Comparison of ENCODE assay signal across 18 cellular contexts in the genomic region with DNA sequence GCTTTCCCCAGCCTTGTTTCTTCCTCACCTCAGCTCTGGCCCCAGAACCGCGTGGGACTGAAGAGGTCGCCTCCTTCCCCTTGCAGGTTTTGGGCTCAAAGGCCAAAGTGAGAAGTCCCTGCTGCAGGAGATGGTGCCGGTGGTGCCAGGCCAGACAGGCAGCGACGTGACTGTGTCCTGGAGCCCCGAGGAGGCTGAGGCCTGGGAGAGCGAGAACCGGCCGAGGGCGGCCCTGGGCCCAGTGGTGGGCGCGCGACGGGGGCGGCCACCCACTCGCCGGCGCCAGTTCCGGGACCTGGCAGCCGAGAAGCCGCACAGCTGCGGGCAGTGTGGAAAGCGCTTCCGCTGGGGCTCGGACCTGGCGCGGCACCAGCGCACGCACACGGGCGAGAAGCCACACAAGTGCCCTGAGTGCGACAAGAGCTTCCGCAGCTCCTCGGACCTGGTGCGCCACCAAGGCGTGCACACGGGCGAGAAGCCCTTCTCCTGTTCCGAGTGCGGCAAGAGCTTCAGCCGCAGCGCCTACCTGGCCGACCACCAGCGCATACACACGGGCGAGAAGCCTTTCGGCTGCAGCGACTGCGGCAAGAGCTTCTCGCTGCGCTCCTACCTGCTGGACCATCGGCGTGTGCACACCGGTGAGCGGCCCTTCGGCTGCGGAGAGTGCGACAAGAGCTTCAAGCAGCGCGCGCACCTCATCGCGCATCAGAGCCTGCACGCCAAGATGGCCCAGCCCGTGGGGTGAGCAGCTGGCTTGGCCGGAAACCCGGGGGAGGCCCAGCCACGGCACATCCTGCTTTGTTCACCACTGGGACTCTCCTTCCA. TPM values are rescaled to one million over a fixed set of nuclear protein-coding genes. Genes with fewer than 3 reads are reported as not detected.
A peak's percentile ranks its signal among the peaks of the same experiment; 100 is the strongest.
DNase-seq lines count a peak whose midpoint lies in the region; ATAC-seq, FAIRE-seq and TF ChIP-seq lines count a peak whose summit lies in the region.
"Had no signal": no experiment of that assay in that cellular context is flagged by ENCODE, and none has a peak within 500 bp of the region (broad histone marks: within the 10 kb centered on the region; RNA-seq: fewer than 3 reads in every experiment).

No MANE protein-coding gene starts in this region.

- H3K27ac ChIP-seq in H9 (ENCODE audit: insufficient read length, low read depth, low read length) (no peak overlapping the region), K562 (ENCODE audit: extremely low read depth, low read depth, low read length) (no peak overlapping the region), osteoblast (ENCODE audit: low read depth, low read length) (no peak overlapping the region)
- H3K27ac ChIP-seq: A549, C4-2B had no signal

- no peak for TF ChIP-seq RAD21 in K562 (CRISPR knock-in tag; conservative IDR thresholded peaks at IDR 0.05 in 1 of 2, IDR thresholded peaks at IDR 0.05 in 1 of 2)

- H4K20me1 ChIP-seq in H9 (ENCODE audit: control insufficient read depth, insufficient read depth, insufficient read length) (no peaks in the 10 kb centered on the region), K562 (replicated peaks; ENCODE audit: control insufficient read depth, insufficient read depth, low read length) (no peaks in the 10 kb centered on the region), osteoblast (ENCODE audit: insufficient read depth, low read length) (no peaks in the 10 kb centered on the region)

- H2BK15ac ChIP-seq in H9 (ENCODE audit: low read depth, low read length), result no peak overlapping the region

- no peak overlapping the region for H3T11ph ChIP-seq in H9 (ENCODE audit: low read length)

- H3K9ac ChIP-seq in H9 (ENCODE audit: extremely low read depth, insufficient read length, low read length) (no peak overlapping the region), K562 (ENCODE audit: insufficient read depth in 1 of 2, low read depth in 2 of 2, low read length in 2 of 2) (no peak overlapping the region)

- no TSS peak for BruUV-seq in K562 (replicated peaks; lab: Mats Ljungman, UMichigan)

- H2BK12ac ChIP-seq in H9 (ENCODE audit: insufficient read length, low read depth, low read length), result no peak overlapping the region

- POLR2A ChIA-PET in K562 (lab: Yijun Ruan, JAX), result interaction anchor here (0.6 to 2.6 kb wide), 3 partner anchors 9 to 713 kb away, joined by 3 to 17 read pairs (median 7); no protein-coding TSS in a partner anchor

- CTCF ChIA-PET in K562 (lab: Yijun Ruan, JAX; ENCODE audit: low intra/inter-chr PET ratio), result no interaction called here

- H3K4me3 ChIP-seq in K562, result no peak overlapping the region
- H3K4me3 ChIP-seq in osteoblast (ENCODE audit: insufficient read depth, low read length), result no peak overlapping the region
- H3K4me3 ChIP-seq: A549, GM12878, GM23338 had no signal

- H3K27ac Mint-ChIP-seq in H9, result no peak overlapping the region; a peak in 1 of 7 replicates
- no peak overlapping the region for H3K27ac Mint-ChIP-seq in stimulated activated memory B cell treated with anti-CD40 and anti-IgM and Interleukin-4, amounts not matched to agents 10 μg/mL and 1 μg/mL and 100 μg/mL, for 72 hours
- H3K27ac Mint-ChIP-seq: GM23338 had no signal

- in situ Hi-C loops in K562 (cut with MboI), result no loop called here

- no peak for FAIRE-seq in K562 (lab: Jason Lieb, UNC)
- FAIRE-seq: A549, GM12878 had no signal

- no peaks in the 10 kb centered on the region for H3K9me3 ChIP-seq in H9 (ENCODE audit: control insufficient read depth, low read depth, low read length)
- H3K9me3 ChIP-seq in K562 (replicated peaks; ENCODE audit: control insufficient read depth, insufficient read depth, low read depth, low read length), result no peaks in the 10 kb centered on the region
- H3K9me3 ChIP-seq in osteoblast (ENCODE audit: low read depth, low read length), result no peaks in the 10 kb centered on the region
- H3K9me3 ChIP-seq: A549, BE2C had no signal

- no peaks in the 10 kb centered on the region for H3K23me2 ChIP-seq in H9 (ENCODE audit: insufficient read length, low read depth, low read length, poor library complexity, severe bottlenecking)

- no peak overlapping the region for H3K14ac ChIP-seq in H9 (ENCODE audit: insufficient read depth, low read length)

- H3K9me3 Mint-ChIP-seq in H9, result no peaks in the 10 kb centered on the region
- H3K9me3 Mint-ChIP-seq in stimulated activated memory B cell treated with anti-CD40 and anti-IgM and Interleukin-4, amounts not matched to agents 10 μg/mL and 1 μg/mL and 100 μg/mL, for 72 hours, result no peaks in the 10 kb centered on the region
- H3K9me3 Mint-ChIP-seq: CD4-positive, alpha-beta memory T cell had no signal

- H3K79me2 ChIP-seq in H9 (ENCODE audit: insufficient read depth, low read length), result no peaks in the 10 kb centered on the region
- peaks cover 4% of the 10 kb centered on the region for H3K79me2 ChIP-seq in K562 (ENCODE audit: control insufficient read depth, insufficient read depth, low read length)
- peaks cover 11% of the 10 kb centered on the region for H3K79me2 ChIP-seq in osteoblast (ENCODE audit: insufficient read depth, low read length)

- H3K4me2 ChIP-seq in H9 (ENCODE audit: insufficient read depth, insufficient read length, low read length) (no peak overlapping the region), K562 (ENCODE audit: insufficient read depth, low read length) (no peak overlapping the region), osteoblast (ENCODE audit: insufficient read depth, low read length) (no peak overlapping the region)
- H3K4me2 ChIP-seq: A549, GM23338 had no signal

- TF ChIP-seq CTCF in H9 (conservative IDR thresholded peaks at IDR 0.05) (no peak), K562 (IDR thresholded peaks at IDR 0.05 in 2 of 3, conservative IDR thresholded peaks at IDR 0.05 in 1 of 3; ENCODE audit: insufficient read depth in 2 of 3, low read depth in 1 of 3, low read length in 3 of 3) (no peak), osteoblast (IDR thresholded peaks at IDR 0.05; ENCODE audit: extremely low read depth, low read depth, low read length) (no peak)

- H4K8ac ChIP-seq in H9 (replicated peaks; ENCODE audit: insufficient read length, low read depth, low read length), result no peak overlapping the region

- intact Hi-C loops in K562 (cut with micrococcal nuclease), result no loop called here

- peaks cover 21% of the 10 kb centered on the region; the same call in 1 of the 3 replicates for H3K36me3 ChIP-seq in K562 (ENCODE audit: control insufficient read depth, insufficient read depth, low read length)
- peaks cover 11% of the 10 kb centered on the region for H3K36me3 ChIP-seq in osteoblast (ENCODE audit: insufficient read depth, low read length)

- H2AK5ac ChIP-seq in H9 (ENCODE audit: insufficient read length, low read length), result no peak overlapping the region

- H3K27me3 Mint-ChIP-seq in H9 (ENCODE audit: low read depth), result peaks cover 4% of the 10 kb centered on the region
- H3K27me3 Mint-ChIP-seq in stimulated activated memory B cell treated with anti-CD40 and anti-IgM and Interleukin-4, amounts not matched to agents 10 μg/mL and 1 μg/mL and 100 μg/mL, for 72 hours, result no peaks in the 10 kb centered on the region
- H3K27me3 Mint-ChIP-seq: CD4-positive, alpha-beta memory T cell had no signal

- H2BK120ac ChIP-seq in H9 (ENCODE audit: low read depth, low read length, poor library complexity, severe bottlenecking), result no peak overlapping the region

- no CpG with 5 or more reads among the region's 69 CpGs for WGBS in H9 (ENCODE audit: extremely low coverage, insufficient read length, low lambda C conversion rate)
- WGBS in K562 (ENCODE audit: insufficient coverage, low coverage, missing lambda C conversion rate), result 86% methylated on average over 38 of the region's 69 CpGs

- TF ChIP-seq EP300 in K562 (IDR thresholded peaks at IDR 0.05; ENCODE audit: low read length), result no peak

- H3K4ac ChIP-seq in H9 (ENCODE audit: low read depth, low read length), result no peak overlapping the region

- H2BK20ac ChIP-seq in H9 (ENCODE audit: low read depth, low read length, poor library complexity, severe bottlenecking), result no peak overlapping the region

- no peak overlapping the region for H3K18ac ChIP-seq in H9 (ENCODE audit: insufficient read length, low read depth, low read length)

- no peak overlapping the region for H2BK5ac ChIP-seq in H9 (ENCODE audit: insufficient read length, low read length)

- no peaks in the 10 kb centered on the region for H3K27me3 ChIP-seq in H9 (ENCODE audit: insufficient read depth, low read length)
- H3K27me3 ChIP-seq in K562 (ENCODE audit: control insufficient read depth in 2 of 2, insufficient read depth in 2 of 2, low read length in 2 of 2), result no peaks in the 10 kb centered on the region
- H3K27me3 ChIP-seq in osteoblast (ENCODE audit: insufficient read depth, low read length), result no peaks in the 10 kb centered on the region
- H3K27me3 ChIP-seq: BE2C had no signal

- no peak overlapping the region for H4K91ac ChIP-seq in H9 (ENCODE audit: insufficient read length, low read depth, low read length)

- ATAC-seq in K562, result no peak
- ATAC-seq in stimulated activated memory B cell treated with anti-CD40 and anti-IgM and Interleukin-4, amounts not matched to agents 10 μg/mL and 1 μg/mL and 100 μg/mL, for 72 hours, result peak; percentile 9
- no peak for ATAC-seq in HG03097 (IDR thresholded peaks at IDR 0.05; ENCODE audit: low FRiP score, unreplicated experiment)
- ATAC-seq: A549, GM12878, GM23338 had no signal

- peak; percentile 26 for DNase-seq in H9
- no peak for DNase-seq in K562 (ENCODE audit: extremely low read depth in 1 of 4, low spot score in 3 of 4)
- DNase-seq in osteoblast (ENCODE audit: insufficient read length, low spot score, missing footprints), result peak; percentile 25
- no peak for DNase-seq in HuH-7 (ENCODE audit: low spot score)
- no peak for DNase-seq in SIG-M5 (lab: John Stamatoyannopoulos, UW)
- DNase-seq: BE2C; CD4-positive, alpha-beta memory T cell; DMS79; H7 had no signal

- H3K36me3 Mint-ChIP-seq in H9 (ENCODE audit: insufficient read depth in 1 of 3, low read depth in 3 of 3), result peaks cover 7 to 20% (median 15%) of the 10 kb centered on the region in 3 experiments; a peak in 5 of 7 replicates
- H3K36me3 Mint-ChIP-seq in stimulated activated memory B cell treated with anti-CD40 and anti-IgM and Interleukin-4, amounts not matched to agents 10 μg/mL and 1 μg/mL and 100 μg/mL, for 72 hours, result peaks cover 32% of the 10 kb centered on the region

- no peak overlapping the region for H4K5ac ChIP-seq in H9 (ENCODE audit: insufficient read length, low read depth, low read length)

- H2AFZ ChIP-seq in H9 (ENCODE audit: low read length) (no peak overlapping the region), K562 (ENCODE audit: low read depth, low read length) (no peak overlapping the region), osteoblast (ENCODE audit: low read length) (no peak overlapping the region)
- H2AFZ ChIP-seq: GM23338 had no signal

- no peak overlapping the region for H3K23ac ChIP-seq in H9 (ENCODE audit: insufficient read length, low read depth, low read length)

- H3K4me1 Mint-ChIP-seq in H9, result peaks cover 3 to 6% of the 10 kb centered on the region in 2 experiments; a peak in 3 of 4 replicates
- peaks cover 19% of the 10 kb centered on the region for H3K4me1 Mint-ChIP-seq in stimulated activated memory B cell treated with anti-CD40 and anti-IgM and Interleukin-4, amounts not matched to agents 10 μg/mL and 1 μg/mL and 100 μg/mL, for 72 hours

- H3K79me1 ChIP-seq in H9 (ENCODE audit: insufficient read depth, low read depth, low read length, poor library complexity, severe bottlenecking), result no peaks in the 10 kb centered on the region

- no peak for TF ChIP-seq POLR2A in K562 (conservative IDR thresholded peaks at IDR 0.05)

- H3K4me1 ChIP-seq in H9 (ENCODE audit: insufficient read depth, low read length), result no peaks in the 10 kb centered on the region
- H3K4me1 ChIP-seq in K562 (replicated peaks in 1 of 2; ENCODE audit: control insufficient read depth in 2 of 2, insufficient read depth in 2 of 2, low read length in 2 of 2), result peaks cover 0 to 54% of the 10 kb centered on the region in 2 experiments; a peak in 2 of 5 replicates
- peaks cover 9% of the 10 kb centered on the region for H3K4me1 ChIP-seq in osteoblast (ENCODE audit: insufficient read depth, low read length)

- H3K4me3 Mint-ChIP-seq in H9, result no peak overlapping the region
- H3K4me3 Mint-ChIP-seq in stimulated activated memory B cell treated with anti-CD40 and anti-IgM and Interleukin-4, amounts not matched to agents 10 μg/mL and 1 μg/mL and 100 μg/mL, for 72 hours, result no peak overlapping the region
- H3K4me3 Mint-ChIP-seq: CD4-positive, alpha-beta memory T cell; GM23338 had no signal

- no peak overlapping the region for H3K56ac ChIP-seq in H9 (ENCODE audit: insufficient read length, low read depth, low read length)

- no peaks in the 10 kb centered on the region for H3K9me1 ChIP-seq in K562 (ENCODE audit: control insufficient read depth, insufficient read depth, low read length)

RNA-seq across cellular contexts. Expression of gene ZNF213, which starts 6.0 kb away (rescaled TPM):
- 6.2 and 6.4 TPM in 2 replicates for total RNA-seq in H9 (2021)
- total RNA-seq in K562 (2011; cell fraction: chromatin; rRNA removed; ENCODE audit: low replicate concordance), result 3.3 and 8.4 TPM in 2 replicates
- 6.6 and 7.7 TPM in 2 replicates for total RNA-seq in K562 (2011; cell fraction: nucleolus; rRNA removed)
- 4.5 and 4.7 TPM in 2 replicates for total RNA-seq in K562 (2011; cell fraction: nucleoplasm; rRNA removed)
- total RNA-seq in K562 (2014; rRNA removed), result 2.7 and 3.2 TPM in 2 replicates
- 0.61 and 0.84 TPM in 2 replicates for total RNA-seq in K562 (2014; rRNA removed; fragmentation: Illumina TruSeq; extraction: Trizol)
- 1.8 and 2.1 TPM in 2 replicates for total RNA-seq in K562 (2015; rRNA removed; fragmentation: Illumina TruSeq; extraction: Trizol)
- total RNA-seq in K562 (2021), result 9.3 and 10.0 TPM in 2 replicates
- polyA plus RNA-seq in K562 (2011; rRNA removed), result 0.74 and 1.2 TPM in 2 replicates
- 0.93 and 2.0 TPM in 2 replicates for polyA plus RNA-seq in K562 (2011; cell fraction: cytosol; rRNA removed)
- polyA plus RNA-seq in K562 (2011; cell fraction: nucleus; rRNA removed), result 3.5 and 6.9 TPM in 2 replicates
- polyA plus RNA-seq in K562 (2012), result 6.1 and 13.6 TPM in 2 replicates
- polyA plus RNA-seq in K562 (2014; fragmentation: Illumina TruSeq; extraction: Trizol), result 1.8 and 5.0 TPM in 2 replicates
- under 1 TPM; 0.49 to 0.62 TPM for polyA plus RNA-seq in K562 (2014; fragmentation: Nextera tagmentation; extraction: Ambion mirVana)
- 3.1 and 3.2 TPM in 2 replicates for polyA plus RNA-seq in K562 (2014; rRNA removed)
- polyA minus RNA-seq in K562 (2011; rRNA and poly(A)+ RNA removed), result 0.88 and 0.99 TPM in 2 replicates
- polyA minus RNA-seq in K562 (2011; cell fraction: cytosol; rRNA and poly(A)+ RNA removed), result 3.6 and 7.0 TPM in 2 replicates
- 3.0 and 3.4 TPM in 2 replicates for polyA minus RNA-seq in K562 (2011; cell fraction: nucleus; rRNA and poly(A)+ RNA removed)
- 8.0 and 9.4 TPM in 2 replicates for total RNA-seq in osteoblast

RNA-seq across cellular contexts. Expression of gene ZNF205, which starts 28.4 kb away (rescaled TPM):
- total RNA-seq in H9 (2021) (16.8 and 18.8 TPM in 2 replicates), K562 (2014; rRNA removed) (11.8 and 14.2 TPM in 2 replicates), K562 (2014; rRNA removed; fragmentation: Illumina TruSeq; extraction: Trizol) (1.9 and 2.4 TPM in 2 replicates), K562 (2015; rRNA removed; fragmentation: Illumina TruSeq; extraction: Trizol) (5.1 and 5.4 TPM in 2 replicates), K562 (2021) (9.4 and 10.1 TPM in 2 replicates), osteoblast (17.4 and 17.7 TPM in 2 replicates)
- total RNA-seq in K562 (2011; cell fraction: chromatin; rRNA removed; ENCODE audit: low replicate concordance), result 3.9 and 8.4 TPM in 2 replicates
- 8.7 and 9.3 TPM in 2 replicates for total RNA-seq in K562 (2011; cell fraction: nucleolus; rRNA removed)
- total RNA-seq in K562 (2011; cell fraction: nucleoplasm; rRNA removed), result 3.0 and 3.1 TPM in 2 replicates
- polyA plus RNA-seq in K562 (2011; rRNA removed) (3.6 and 4.7 TPM in 2 replicates), K562 (2014; fragmentation: Illumina TruSeq; extraction: Trizol) (3.3 and 5.0 TPM in 2 replicates), K562 (2014; fragmentation: Nextera tagmentation; extraction: Ambion mirVana) (not detected), K562 (2014; rRNA removed) (8.3 and 8.7 TPM in 2 replicates)
- 6.0 and 16.0 TPM in 2 replicates for polyA plus RNA-seq in K562 (2011; cell fraction: cytosol; rRNA removed)
- 6.6 and 12.0 TPM in 2 replicates for polyA plus RNA-seq in K562 (2011; cell fraction: nucleus; rRNA removed)
- 6.3 and 12.0 TPM in 2 replicates for polyA plus RNA-seq in K562 (2012)
- polyA minus RNA-seq in K562 (2011; rRNA and poly(A)+ RNA removed), result 0.81 and 2.0 TPM in 2 replicates
- polyA minus RNA-seq in K562 (2011; cell fraction: cytosol; rRNA and poly(A)+ RNA removed), result 4.6 and 6.7 TPM in 2 replicates
- 1.9 and 2.6 TPM in 2 replicates for polyA minus RNA-seq in K562 (2011; cell fraction: nucleus; rRNA and poly(A)+ RNA removed)
- total RNA-seq: CD4-positive, alpha-beta memory T cell had no signal

RNA-seq across cellular contexts. Expression of gene ZSCAN10, which starts 41.7 kb away (rescaled TPM):
- total RNA-seq in H9 (2021) (207 and 212 TPM in 2 replicates), K562 (2014; rRNA removed) (not detected in 2 replicates), K562 (2014; rRNA removed; fragmentation: Illumina TruSeq; extraction: Trizol) (not detected in 2 replicates), K562 (2015; rRNA removed; fragmentation: Illumina TruSeq; extraction: Trizol) (not detected in 2 replicates), K562 (2021) (0.16 and 0.22 TPM in 2 replicates), osteoblast (not detected in 2 replicates)
- not detected in 2 replicates for total RNA-seq in K562 (2011; cell fraction: chromatin; rRNA removed; ENCODE audit: low replicate concordance)
- 0.17 TPM in 1 of 2 replicates, not detected in the other for total RNA-seq in K562 (2011; cell fraction: nucleolus; rRNA removed)
- 0.37 TPM in 1 of 2 replicates, not detected in the other for total RNA-seq in K562 (2011; cell fraction: nucleoplasm; rRNA removed)
- polyA plus RNA-seq in K562 (2011; rRNA removed) (not detected in 2 replicates), K562 (2014; fragmentation: Illumina TruSeq; extraction: Trizol) (not detected in 2 replicates), K562 (2014; fragmentation: Nextera tagmentation; extraction: Ambion mirVana) (not detected), K562 (2014; rRNA removed) (not detected in 2 replicates)
- polyA plus RNA-seq in K562 (2011; cell fraction: cytosol; rRNA removed), result 0.03 TPM in 1 of 2 replicates, not detected in the other
- 0.10 TPM in 1 of 2 replicates, not detected in the other for polyA plus RNA-seq in K562 (2011; cell fraction: nucleus; rRNA removed)
- 0.14 TPM in 1 of 2 replicates, not detected in the other for polyA plus RNA-seq in K562 (2012)
- polyA minus RNA-seq in K562 (2011; rRNA and poly(A)+ RNA removed), result not detected in 2 replicates
- polyA minus RNA-seq in K562 (2011; cell fraction: cytosol; rRNA and poly(A)+ RNA removed), result not detected in 2 replicates
- not detected in 2 replicates for polyA minus RNA-seq in K562 (2011; cell fraction: nucleus; rRNA and poly(A)+ RNA removed)
- total RNA-seq: HT-29 had no signal
- polyA plus RNA-seq: AG04450; CD4-positive, alpha-beta memory T cell had no signal

RNA-seq across cellular contexts. Expression of gene OR1F1, which starts 47.2 kb away (rescaled TPM):
- not detected in 2 replicates for total RNA-seq in H9 (2021)
- total RNA-seq in K562 (2011; cell fraction: chromatin; rRNA removed; ENCODE audit: low replicate concordance), result 0.81 and 1.4 TPM in 2 replicates
- 1.3 and 1.8 TPM in 2 replicates for total RNA-seq in K562 (2011; cell fraction: nucleolus; rRNA removed)
- 0.73 and 2.6 TPM in 2 replicates for total RNA-seq in K562 (2011; cell fraction: nucleoplasm; rRNA removed)
- total RNA-seq in K562 (2014; rRNA removed), result 0.45 TPM in 1 of 2 replicates, not detected in the other
- 0.15 and 0.54 TPM in 2 replicates for total RNA-seq in K562 (2014; rRNA removed; fragmentation: Illumina TruSeq; extraction: Trizol)
- total RNA-seq in K562 (2015; rRNA removed; fragmentation: Illumina TruSeq; extraction: Trizol), result 0.23 TPM in 1 of 2 replicates, not detected in the other
- 0.22 TPM in 1 of 2 replicates, not detected in the other for total RNA-seq in K562 (2021)
- polyA plus RNA-seq in K562 (2011; rRNA removed), result 0.46 TPM in 2 replicates
- polyA plus RNA-seq in K562 (2011; cell fraction: cytosol; rRNA removed), result 1.1 and 1.3 TPM in 2 replicates
- polyA plus RNA-seq in K562 (2011; cell fraction: nucleus; rRNA removed), result 0.57 and 1.0 TPM in 2 replicates
- polyA plus RNA-seq in K562 (2012), result 0.08 and 0.11 TPM in 2 replicates
- polyA plus RNA-seq in K562 (2014; fragmentation: Illumina TruSeq; extraction: Trizol), result 0.30 and 0.61 TPM in 2 replicates
- not detected for polyA plus RNA-seq in K562 (2014; fragmentation: Nextera tagmentation; extraction: Ambion mirVana)
- 0.12 and 0.25 TPM in 2 replicates for polyA plus RNA-seq in K562 (2014; rRNA removed)
- polyA minus RNA-seq in K562 (2011; rRNA and poly(A)+ RNA removed), result 0.84 and 2.9 TPM in 2 replicates
- polyA minus RNA-seq in K562 (2011; cell fraction: cytosol; rRNA and poly(A)+ RNA removed), result 2.0 TPM in 1 of 2 replicates, not detected in the other
- 0.44 TPM in 1 of 2 replicates, not detected in the other for polyA minus RNA-seq in K562 (2011; cell fraction: nucleus; rRNA and poly(A)+ RNA removed)
- total RNA-seq in osteoblast, result 0.36 TPM in 1 of 2 replicates, not detected in the other
- total RNA-seq: G401, GM12878, H7, HT-29 had no signal
- polyA plus RNA-seq: CD4-positive, alpha-beta memory T cell; GM23338 had no signal

Comparison
In these comparisons a context has a peak if more than half of its experiments do, and no peak if none do; other contexts are left out.
1. DNase-seq: peak in H9 (single experiment) and osteoblast (single experiment); none in K562 (0 of 4), HuH-7 (single experiment) and SIG-M5 (single experiment).
2. RNA of gene ZSCAN10, which starts 41.7 kb away (total RNA-seq): 207 to 212 TPM in H9; 0.16 to 0.37 TPM in K562 and not detected in osteoblast; every median in the first group is over 100 times any median in the second.